In genomic region chr1:6603851-6604558, GRCh38 we compare ENCODE assay signal across 8 cellular contexts. TPM values are rescaled to one million over a fixed set of nuclear protein-coding genes. Genes with fewer than 3 reads are reported as not detected.
A peak's percentile ranks its signal among the peaks of the same experiment; 100 is the strongest.
DNase-seq lines count a peak whose midpoint lies in the region; ATAC-seq, FAIRE-seq and TF ChIP-seq lines count a peak whose summit lies in the region.

No MANE protein-coding gene starts in this region.

- DNase-seq in C1 segment of cervical spinal cord (lab: John Stamatoyannopoulos, UW) (peak in 11 of 14 donors; percentile 48 to 79 (median 68)), K562 (ENCODE audit: extremely low read depth in 1 of 4, low spot score in 3 of 4) (peak in 2 of 4 experiments; percentile 72 to 90), gastrocnemius medialis (peak; percentile 58 to 84), SW 1271 (lab: John Stamatoyannopoulos, UW) (no peak), SHP77 treated with DMSO at 0.1 percent for 48 hours (lab: John Stamatoyannopoulos, UW) (no peak)
- DNase-seq in NK-92 treated with Interleukin-12 subunit alpha and Interleukin-12 subunit beta, amount 100 ng/mL, for 24 hours (lab: John Stamatoyannopoulos, UW) = no peak

- peak overlapping the region; percentile 98 for H2AFZ ChIP-seq in Loucy (ENCODE audit: low read length)
- peak overlapping the region; percentile 100 for H2AFZ ChIP-seq in K562 (ENCODE audit: low read depth, low read length)

- H3K9ac ChIP-seq in Loucy (ENCODE audit: low read depth, low read length, poor library complexity, severe bottlenecking) = peak overlapping the region; percentile 78
- peak overlapping the region; percentile 95 to 96 for H3K9ac ChIP-seq in K562 (ENCODE audit: insufficient read depth in 1 of 2, low read depth in 2 of 2, low read length in 2 of 2)
- peak overlapping the region; percentile 77 for H3K9ac ChIP-seq in iPS-18a (ENCODE audit: low read length)

- H3K79me2 ChIP-seq in Loucy (ENCODE audit: insufficient read depth, low read length) (peaks cover 34% of the 10 kb centered on the region), K562 (ENCODE audit: control insufficient read depth, insufficient read depth, low read length) (peaks cover 36% of the 10 kb centered on the region)

- intact Hi-C loops in K562 (cut with micrococcal nuclease) (no loop called here), gastrocnemius medialis (cut with DNase I; ENCODE audit: low total_unique reads) (loop anchor here (1.0 to 5.0 kb wide), 2 partner anchors 9 to 178 kb away; partner anchors contain the start of gene PHF13)

- H3K9me3 ChIP-seq in Loucy (ENCODE audit: insufficient read depth, low read depth, low read length) (no peaks in the 10 kb centered on the region), K562 (replicated peaks; ENCODE audit: control insufficient read depth, insufficient read depth, low read depth, low read length) (no peaks in the 10 kb centered on the region), iPS-18a (ENCODE audit: control insufficient read depth, low read depth, low read length) (no peaks in the 10 kb centered on the region), gastrocnemius medialis (no peaks in the 10 kb centered on the region)

- peak overlapping the region; percentile 82 for H3K4me2 ChIP-seq in Loucy (ENCODE audit: low read depth, low read length, poor library complexity, severe bottlenecking)
- peak overlapping the region; percentile 75 for H3K4me2 ChIP-seq in K562 (ENCODE audit: insufficient read depth, low read length)

- H3F3A ChIP-seq in Loucy (ENCODE audit: low read depth) = 0 out of 2 replicates have a peak, but pooled peaks cover 5% of the 10 kb centered on the region

- H3K4me1 ChIP-seq in Loucy (ENCODE audit: insufficient read depth, low read length, poor library complexity, severe bottlenecking) = peaks cover 14% of the 10 kb centered on the region
- H3K4me1 ChIP-seq in K562 (replicated peaks in 1 of 2; ENCODE audit: control insufficient read depth in 2 of 2, insufficient read depth in 2 of 2, low read length in 2 of 2) = peaks cover 30 to 50% of the 10 kb centered on the region in 2 experiments
- H3K4me1 ChIP-seq in iPS-18a (ENCODE audit: control insufficient read depth, low read depth, low read length) = peaks cover 19% of the 10 kb centered on the region
- peaks cover 34 to 43% of the 10 kb centered on the region in 2 donors for H3K4me1 ChIP-seq in gastrocnemius medialis

- no TSS peak for BruUV-seq in K562 (replicated peaks; lab: Mats Ljungman, UMichigan)

- no peak; the same call in 1 of the 2 replicates for TF ChIP-seq POLR2A in K562 (conservative IDR thresholded peaks at IDR 0.05)
- no peak for TF ChIP-seq POLR2A in gastrocnemius medialis (IDR thresholded peaks at IDR 0.05)

- TF ChIP-seq CTCF in Loucy (conservative IDR thresholded peaks at IDR 0.05; ENCODE audit: low read length) (no peak), K562 (IDR thresholded peaks at IDR 0.05 in 2 of 3, conservative IDR thresholded peaks at IDR 0.05 in 1 of 3; ENCODE audit: insufficient read depth in 2 of 3, low read depth in 1 of 3, low read length in 3 of 3) (peak; percentile 65 to 86 (median 77)), gastrocnemius medialis (IDR thresholded peaks at IDR 0.05 in 4 of 5, conservative IDR thresholded peaks at IDR 0.05 in 1 of 5) (peak in 3 of 5 experiments; percentile 27 to 48 (median 29))

- 20% methylated on average over 19 of the region's 19 CpGs for WGBS in K562 (ENCODE audit: insufficient coverage, low coverage, missing lambda C conversion rate)

- TF ChIP-seq EP300 in K562 (IDR thresholded peaks at IDR 0.05; ENCODE audit: low read length) = peak; percentile 30

- POLR2A ChIA-PET in K562 (lab: Yijun Ruan, JAX) = interaction anchor here (0.8 to 10.7 kb wide), 14 partner anchors 9 to 718 kb away, joined by 3 to 221 read pairs (median 7); partner anchors contain the start of genes PHF13, THAP3 and ZBTB48

- in situ Hi-C loops in K562 (cut with MboI) = no loop called here
- in situ Hi-C loops in gastrocnemius medialis (cut with MboI; ENCODE audit: low sequenced_read_pairs in 4 of 4) = no loop called here

- peak; percentile 84 for FAIRE-seq in K562 (lab: Jason Lieb, UNC)

- H3K9me1 ChIP-seq in K562 (ENCODE audit: control insufficient read depth, insufficient read depth, low read length) = peaks cover 11% of the 10 kb centered on the region

- H3K4me3 ChIP-seq in Loucy (ENCODE audit: low read length, poor library complexity, severe bottlenecking) (peak overlapping the region; percentile 81), K562 (peak overlapping the region; percentile 89), iPS-18a (ENCODE audit: low read length) (peak overlapping the region; percentile 90), gastrocnemius medialis (peak overlapping the region; percentile 76 to 92 (median 88))

- TF ChIP-seq RAD21 in K562 (CRISPR knock-in tag; conservative IDR thresholded peaks at IDR 0.05 in 1 of 2, IDR thresholded peaks at IDR 0.05 in 1 of 2) = peak in 1 of 2 experiments; percentile 44; a peak in 3 of 4 replicates

- H3K27me3 ChIP-seq in Loucy (ENCODE audit: insufficient read depth, low read length, poor library complexity, severe bottlenecking) = no peaks in the 10 kb centered on the region
- H3K27me3 ChIP-seq in K562 (ENCODE audit: control insufficient read depth in 2 of 2, insufficient read depth in 2 of 2, low read length in 2 of 2) = no peaks in the 10 kb centered on the region
- H3K27me3 ChIP-seq in iPS-18a (ENCODE audit: control insufficient read depth, insufficient read depth, low read length) = peaks cover 11% of the 10 kb centered on the region
- H3K27me3 ChIP-seq in gastrocnemius medialis = no peaks in the 10 kb centered on the region

- ATAC-seq in K562 = peak; percentile 10
- peak; percentile 2 to 9 for ATAC-seq in gastrocnemius medialis

- H3K9me2 ChIP-seq in Loucy (replicated peaks; ENCODE audit: low read depth, low read length) = no peaks in the 10 kb centered on the region

- H4K20me1 ChIP-seq in Loucy (ENCODE audit: insufficient read depth, low read length, poor library complexity, severe bottlenecking) (peaks cover 18% of the 10 kb centered on the region), K562 (replicated peaks; ENCODE audit: control insufficient read depth, insufficient read depth, low read length) (peaks cover 25% of the 10 kb centered on the region)

- CTCF ChIA-PET in K562 (lab: Yijun Ruan, JAX; ENCODE audit: low intra/inter-chr PET ratio) = no interaction called here

- H3K27ac ChIP-seq in K562 (ENCODE audit: extremely low read depth, low read depth, low read length) (peak overlapping the region; percentile 99), iPS-18a (ENCODE audit: low read length) (peak overlapping the region; percentile 79), gastrocnemius medialis (peak overlapping the region; percentile 98 to 100 (median 100))

- H3K36me3 ChIP-seq in Loucy (ENCODE audit: insufficient read depth, low read length) = peaks cover under 1% of the 10 kb centered on the region; the same call in 1 of the 2 replicates
- H3K36me3 ChIP-seq in K562 (ENCODE audit: control insufficient read depth, insufficient read depth, low read length) = peaks cover 18% of the 10 kb centered on the region; the same call in 2 of the 3 replicates
- no peaks in the 10 kb centered on the region for H3K36me3 ChIP-seq in iPS-18a (ENCODE audit: control insufficient read depth, low read depth, low read length)
- H3K36me3 ChIP-seq in gastrocnemius medialis = peaks cover 0 to 1% of the 10 kb centered on the region in 2 donors

RNA-seq across cellular contexts. Expression of gene KLHL21, which starts 1.3 kb away (rescaled TPM):
- total RNA-seq in K562 (2011; cell fraction: chromatin; rRNA removed; ENCODE audit: low replicate concordance) = 34.6 and 104 TPM in 2 replicates
- 89.4 and 101 TPM in 2 replicates for total RNA-seq in K562 (2011; cell fraction: nucleolus; rRNA removed)
- total RNA-seq in K562 (2011; cell fraction: nucleoplasm; rRNA removed) = 53.5 and 55.7 TPM in 2 replicates
- total RNA-seq in K562 (2014; rRNA removed) (26.4 and 32.3 TPM in 2 replicates), K562 (2014; rRNA removed; fragmentation: Illumina TruSeq; extraction: Trizol) (10.0 and 12.6 TPM in 2 replicates), K562 (2015; rRNA removed; fragmentation: Illumina TruSeq; extraction: Trizol) (22.4 and 23.6 TPM in 2 replicates), K562 (2021) (39.6 and 42.1 TPM in 2 replicates), gastrocnemius medialis (100 to 1,000 TPM; 176 to 481 (median 267) TPM)
- polyA plus RNA-seq in K562 (2011; rRNA removed) (11.0 and 14.9 TPM in 2 replicates), K562 (2014; fragmentation: Illumina TruSeq; extraction: Trizol) (17.5 and 24.2 TPM in 2 replicates), K562 (2014; fragmentation: Nextera tagmentation; extraction: Ambion mirVana) (1 to 10 TPM; 2.1 to 2.2 TPM), K562 (2014; rRNA removed) (21.0 and 22.2 TPM in 2 replicates)
- 17.3 and 24.4 TPM in 2 replicates for polyA plus RNA-seq in K562 (2011; cell fraction: cytosol; rRNA removed)
- 28.7 and 48.0 TPM in 2 replicates for polyA plus RNA-seq in K562 (2011; cell fraction: nucleus; rRNA removed)
- 37.5 and 39.1 TPM in 2 replicates for polyA plus RNA-seq in K562 (2012)
- 14.0 and 18.0 TPM in 2 replicates for polyA minus RNA-seq in K562 (2011; rRNA and poly(A)+ RNA removed)
- 21.5 and 32.0 TPM in 2 replicates for polyA minus RNA-seq in K562 (2011; cell fraction: cytosol; rRNA and poly(A)+ RNA removed)
- 22.6 and 27.8 TPM in 2 replicates for polyA minus RNA-seq in K562 (2011; cell fraction: nucleus; rRNA and poly(A)+ RNA removed)

RNA-seq across cellular contexts. Expression of gene PHF13, which starts 9.5 kb away (rescaled TPM):
- total RNA-seq in K562 (2011; cell fraction: chromatin; rRNA removed; ENCODE audit: low replicate concordance) = 29.6 and 40.5 TPM in 2 replicates
- total RNA-seq in K562 (2011; cell fraction: nucleolus; rRNA removed) = 22.5 and 27.3 TPM in 2 replicates
- 22.7 and 26.4 TPM in 2 replicates for total RNA-seq in K562 (2011; cell fraction: nucleoplasm; rRNA removed)
- 12.6 and 13.8 TPM in 2 replicates for total RNA-seq in K562 (2014; rRNA removed)
- total RNA-seq in K562 (2014; rRNA removed; fragmentation: Illumina TruSeq; extraction: Trizol) = 11.7 and 12.6 TPM in 2 replicates
- total RNA-seq in K562 (2015; rRNA removed; fragmentation: Illumina TruSeq; extraction: Trizol) = 9.8 and 10.3 TPM in 2 replicates
- total RNA-seq in K562 (2021) = 30.2 and 36.1 TPM in 2 replicates
- polyA plus RNA-seq in K562 (2011; rRNA removed) = 8.8 and 9.6 TPM in 2 replicates
- 6.1 and 6.2 TPM in 2 replicates for polyA plus RNA-seq in K562 (2011; cell fraction: cytosol; rRNA removed)
- 20.7 and 23.9 TPM in 2 replicates for polyA plus RNA-seq in K562 (2011; cell fraction: nucleus; rRNA removed)
- polyA plus RNA-seq in K562 (2012) = 15.6 and 27.8 TPM in 2 replicates
- polyA plus RNA-seq in K562 (2014; fragmentation: Illumina TruSeq; extraction: Trizol) = 17.9 and 21.5 TPM in 2 replicates
- 1 to 10 TPM; 1.8 TPM for polyA plus RNA-seq in K562 (2014; fragmentation: Nextera tagmentation; extraction: Ambion mirVana)
- 13.2 and 13.3 TPM in 2 replicates for polyA plus RNA-seq in K562 (2014; rRNA removed)
- 7.5 and 7.7 TPM in 2 replicates for polyA minus RNA-seq in K562 (2011; rRNA and poly(A)+ RNA removed)
- 7.8 and 9.4 TPM in 2 replicates for polyA minus RNA-seq in K562 (2011; cell fraction: cytosol; rRNA and poly(A)+ RNA removed)
- polyA minus RNA-seq in K562 (2011; cell fraction: nucleus; rRNA and poly(A)+ RNA removed) = 4.3 and 6.3 TPM in 2 replicates
- total RNA-seq in gastrocnemius medialis = 1 to 10 TPM; 4.7 to 8.5 (median 5.3) TPM

RNA-seq across cellular contexts. Expression of gene THAP3, which starts 20.7 kb away (rescaled TPM):
- 24.8 and 79.9 TPM in 2 replicates for total RNA-seq in K562 (2011; cell fraction: chromatin; rRNA removed; ENCODE audit: low replicate concordance)
- 69.4 and 79.1 TPM in 2 replicates for total RNA-seq in K562 (2011; cell fraction: nucleolus; rRNA removed)
- total RNA-seq in K562 (2011; cell fraction: nucleoplasm; rRNA removed) = 43.9 and 44.6 TPM in 2 replicates
- total RNA-seq in K562 (2014; rRNA removed) (31.2 and 37.6 TPM in 2 replicates), K562 (2014; rRNA removed; fragmentation: Illumina TruSeq; extraction: Trizol) (7.4 and 9.5 TPM in 2 replicates), K562 (2015; rRNA removed; fragmentation: Illumina TruSeq; extraction: Trizol) (23.3 and 24.4 TPM in 2 replicates), K562 (2021) (18.2 and 22.1 TPM in 2 replicates), gastrocnemius medialis (10 to 100 TPM; 16.7 to 31.0 (median 24.2) TPM)
- polyA plus RNA-seq in K562 (2011; rRNA removed) (12.7 and 18.9 TPM in 2 replicates), K562 (2014; fragmentation: Illumina TruSeq; extraction: Trizol) (20.0 and 23.0 TPM in 2 replicates), K562 (2014; fragmentation: Nextera tagmentation; extraction: Ambion mirVana) (1 to 10 TPM; 1.9 to 7.0 TPM), K562 (2014; rRNA removed) (28.1 and 29.3 TPM in 2 replicates)
- 16.2 and 22.5 TPM in 2 replicates for polyA plus RNA-seq in K562 (2011; cell fraction: cytosol; rRNA removed)
- 26.7 and 33.4 TPM in 2 replicates for polyA plus RNA-seq in K562 (2011; cell fraction: nucleus; rRNA removed)
- polyA plus RNA-seq in K562 (2012) = 15.1 and 24.7 TPM in 2 replicates
- 9.4 and 10.5 TPM in 2 replicates for polyA minus RNA-seq in K562 (2011; rRNA and poly(A)+ RNA removed)
- 8.3 and 12.0 TPM in 2 replicates for polyA minus RNA-seq in K562 (2011; cell fraction: cytosol; rRNA and poly(A)+ RNA removed)
- 15.3 and 21.4 TPM in 2 replicates for polyA minus RNA-seq in K562 (2011; cell fraction: nucleus; rRNA and poly(A)+ RNA removed)

RNA-seq across cellular contexts. Expression of gene ZBTB48, which starts 24.2 kb away (rescaled TPM):
- 73.9 and 235 TPM in 2 replicates for total RNA-seq in K562 (2011; cell fraction: chromatin; rRNA removed; ENCODE audit: low replicate concordance)
- 195 and 197 TPM in 2 replicates for total RNA-seq in K562 (2011; cell fraction: nucleolus; rRNA removed)
- 94.0 and 120 TPM in 2 replicates for total RNA-seq in K562 (2011; cell fraction: nucleoplasm; rRNA removed)
- 42.4 and 52.4 TPM in 2 replicates for total RNA-seq in K562 (2014; rRNA removed)
- total RNA-seq in K562 (2014; rRNA removed; fragmentation: Illumina TruSeq; extraction: Trizol) = 17.2 and 19.8 TPM in 2 replicates
- total RNA-seq in K562 (2015; rRNA removed; fragmentation: Illumina TruSeq; extraction: Trizol) = 44.5 and 55.4 TPM in 2 replicates
- total RNA-seq in K562 (2021) = 52.9 and 55.3 TPM in 2 replicates
- polyA plus RNA-seq in K562 (2011; rRNA removed) = 29.5 and 57.2 TPM in 2 replicates
- polyA plus RNA-seq in K562 (2011; cell fraction: cytosol; rRNA removed) = 50.1 and 59.3 TPM in 2 replicates
- polyA plus RNA-seq in K562 (2011; cell fraction: nucleus; rRNA removed) = 124 and 137 TPM in 2 replicates
- 45.7 and 62.8 TPM in 2 replicates for polyA plus RNA-seq in K562 (2012)
- polyA plus RNA-seq in K562 (2014; fragmentation: Illumina TruSeq; extraction: Trizol) = 24.9 and 40.6 TPM in 2 replicates
- polyA plus RNA-seq in K562 (2014; fragmentation: Nextera tagmentation; extraction: Ambion mirVana) = 1 to 10 TPM; 1.9 to 7.4 TPM
- polyA plus RNA-seq in K562 (2014; rRNA removed) = 50.9 and 66.9 TPM in 2 replicates
- polyA minus RNA-seq in K562 (2011; rRNA and poly(A)+ RNA removed) = 28.0 and 28.3 TPM in 2 replicates
- polyA minus RNA-seq in K562 (2011; cell fraction: cytosol; rRNA and poly(A)+ RNA removed) = 31.8 and 39.4 TPM in 2 replicates
- 52.8 and 74.0 TPM in 2 replicates for polyA minus RNA-seq in K562 (2011; cell fraction: nucleus; rRNA and poly(A)+ RNA removed)
- 10 to 100 TPM in 3 of 4 donors, 1 to 10 TPM in 1; 9.3 to 14.5 (median 11.3) TPM for total RNA-seq in gastrocnemius medialis

RNA-seq across cellular contexts. Expression of gene TAS1R1, which starts 48.9 kb away (rescaled TPM):
- total RNA-seq in K562 (2011; cell fraction: chromatin; rRNA removed; ENCODE audit: low replicate concordance) = 0.28 and 0.44 TPM in 2 replicates
- 0.39 TPM in 1 of 2 replicates, not detected in the other for total RNA-seq in K562 (2011; cell fraction: nucleolus; rRNA removed)
- 0.15 TPM in 1 of 2 replicates, not detected in the other for total RNA-seq in K562 (2011; cell fraction: nucleoplasm; rRNA removed)
- not detected in 2 replicates for total RNA-seq in K562 (2014; rRNA removed)
- not detected in 2 replicates for total RNA-seq in K562 (2014; rRNA removed; fragmentation: Illumina TruSeq; extraction: Trizol)
- total RNA-seq in K562 (2015; rRNA removed; fragmentation: Illumina TruSeq; extraction: Trizol) = not detected in 2 replicates
- total RNA-seq in K562 (2021) = not detected in 2 replicates
- polyA plus RNA-seq in K562 (2011; rRNA removed) = 0.04 and 0.06 TPM in 2 replicates
- 0.01 and 0.04 TPM in 2 replicates for polyA plus RNA-seq in K562 (2011; cell fraction: cytosol; rRNA removed)
- 0.06 TPM in 1 of 2 replicates, not detected in the other for polyA plus RNA-seq in K562 (2011; cell fraction: nucleus; rRNA removed)
- 0.07 and 0.12 TPM in 2 replicates for polyA plus RNA-seq in K562 (2012)
- polyA plus RNA-seq in K562 (2014; fragmentation: Illumina TruSeq; extraction: Trizol) = not detected in 2 replicates
- polyA plus RNA-seq in K562 (2014; fragmentation: Nextera tagmentation; extraction: Ambion mirVana) = not detected
- polyA plus RNA-seq in K562 (2014; rRNA removed) = not detected in 2 replicates
- polyA minus RNA-seq in K562 (2011; rRNA and poly(A)+ RNA removed) = 0.11 TPM in 1 of 2 replicates, not detected in the other
- polyA minus RNA-seq in K562 (2011; cell fraction: cytosol; rRNA and poly(A)+ RNA removed) = not detected in 2 replicates
- polyA minus RNA-seq in K562 (2011; cell fraction: nucleus; rRNA and poly(A)+ RNA removed) = not detected in 2 replicates
- not detected for total RNA-seq in gastrocnemius medialis

Comparison
In these comparisons a context has a peak if more than half of its experiments do, and no peak if none do; other contexts are left out.
1. DNase-seq: peak in C1 segment of cervical spinal cord (11 of 14) and gastrocnemius medialis (2 of 2); none in SW 1271 (0 of 2), SHP77 treated with DMSO at 0.1 percent for 48 hours (single experiment) and NK-92 treated with Interleukin-12 subunit alpha and Interleukin-12 subunit beta, amount 100 ng/mL, for 24 hours (single experiment).
2. Peak in every context shown above with its lines, with median percentiles within 50 percentile points of each other: H3K4me3 ChIP-seq, H3K9ac ChIP-seq and H3K27ac ChIP-seq.